22 cellular contexts compared by ENCODE assay signal in the genomic region with DNA sequence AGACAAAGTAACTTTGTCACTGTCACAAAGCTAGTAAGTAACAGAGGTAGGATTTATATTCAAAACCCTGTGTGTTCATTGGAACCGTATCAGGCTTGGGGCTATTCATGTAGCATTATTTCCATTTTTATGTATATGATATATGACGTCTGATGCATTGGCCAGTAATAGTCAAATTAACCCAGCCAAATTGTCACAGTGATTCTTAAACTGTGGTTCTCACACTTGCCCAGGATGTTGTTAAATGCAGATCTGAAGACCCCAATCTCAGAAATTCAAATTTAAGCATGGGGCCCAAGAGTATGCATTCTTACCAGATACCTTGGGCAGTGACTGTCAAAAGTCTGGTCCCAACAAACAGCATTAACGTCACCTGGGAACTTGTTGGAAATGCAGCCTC.
"Had no signal": no experiment of that assay in that cellular context is flagged by ENCODE, and none has a peak within 500 bp of the region (broad histone marks: within the 10 kb centered on the region; RNA-seq: fewer than 3 reads in every experiment).

No MANE protein-coding gene starts in this region.

- ATAC-seq: Panc1, PC-3, T-cell had no signal

- H3K4me3 Mint-ChIP-seq: T-cell; T-helper 1 cell treated with Interleukin-12 subunit alpha and Interleukin-12 subunit beta and Interleukin-4 antibody, amounts not matched to agents 30 μg/mL and 1 μg/mL, for 36 hours had no signal

- H3K9ac ChIP-seq: SK-N-SH had no signal

- DNase-seq: IMR-90, Kasumi-1, KG1, MM.1S, NCI-H1092 treated with DMSO at 0.1 percent for 48 hours, NCI-H1436, NCI-H187 treated with DMSO at 0.1 percent for 48 hours, NCI-H2029 treated with DMSO at 0.1 percent for 48 hours, NCI-H226, NCI-H446, NCI-H510A, NCI-H524 treated with DMSO at 0.1 percent for 48 hours, NCI-H69, NCI-H774, PC-3, SHP77, SK-N-SH, SW 1271, T-cell had no signal

- H3K9me3 ChIP-seq: SK-N-SH had no signal

- H3K27ac ChIP-seq: RWPE1 had no signal

- H3K9me3 Mint-ChIP-seq: T-cell; T-helper 1 cell treated with Interleukin-12 subunit alpha and Interleukin-12 subunit beta and Interleukin-4 antibody, amounts not matched to agents 30 μg/mL and 1 μg/mL, for 36 hours had no signal

- H3K27ac Mint-ChIP-seq: T-helper 1 cell treated with Interleukin-12 subunit alpha and Interleukin-12 subunit beta and Interleukin-4 antibody, amounts not matched to agents 30 μg/mL and 1 μg/mL, for 36 hours had no signal

- H3K27me3 Mint-ChIP-seq: T-cell had no signal

- H3K4me2 ChIP-seq: SK-N-SH had no signal

- H3K9me2 ChIP-seq: SK-N-SH had no signal
